20 cellular contexts compared by ENCODE assay signal in the genomic region with DNA sequence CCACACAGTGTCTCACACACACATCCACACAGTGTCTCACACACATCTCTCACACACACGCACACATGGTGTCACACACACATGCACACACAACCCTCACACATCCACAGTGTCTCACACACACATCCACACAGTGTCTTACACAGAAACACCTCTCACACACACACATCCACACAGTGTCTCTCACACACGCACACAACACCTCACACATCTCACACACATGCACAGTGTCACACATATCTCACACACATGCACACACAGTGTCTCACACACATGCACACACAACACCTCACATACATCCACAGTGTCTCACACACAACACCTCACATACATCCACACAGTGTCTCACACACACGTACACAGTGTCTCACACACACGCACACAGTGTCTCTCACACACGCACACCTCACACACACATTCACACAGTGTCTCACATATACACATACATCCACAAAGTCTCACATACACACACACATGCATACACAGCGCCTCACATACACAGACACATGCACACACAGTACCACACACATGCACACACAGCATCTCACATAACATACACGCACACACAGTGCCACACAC.
A peak's percentile ranks its signal among the peaks of the same experiment; 100 is the strongest.
DNase-seq lines count a peak whose midpoint lies in the region; ATAC-seq, FAIRE-seq and TF ChIP-seq lines count a peak whose summit lies in the region.
"Had no signal": no experiment of that assay in that cellular context is flagged by ENCODE, and none has a peak within 500 bp of the region (broad histone marks: within the 10 kb centered on the region; RNA-seq: fewer than 3 reads in every experiment).

No MANE protein-coding gene starts in this region.

- no peak overlapping the region for H2BK5ac ChIP-seq in IMR-90 (ENCODE audit: low read depth, low read length, poor library complexity, severe bottlenecking)
- no peak overlapping the region for H2BK5ac ChIP-seq in mesenchymal stem cell (ENCODE audit: low read depth, low read length, poor library complexity, severe bottlenecking)

- H2BK120ac ChIP-seq in IMR-90 (ENCODE audit: low read depth, low read length) (no peak overlapping the region), mesenchymal stem cell (ENCODE audit: low read depth, low read length) (no peak overlapping the region)

- CTCF ChIA-PET in IMR-90 (lab: Yijun Ruan, JAX): no interaction called here

- no peaks in the 10 kb centered on the region for H3K4me1 ChIP-seq in IMR-90 (ENCODE audit: control insufficient read depth, insufficient read depth, low read length)
- no peaks in the 10 kb centered on the region for H3K4me1 ChIP-seq in mesenchymal stem cell (ENCODE audit: control insufficient read depth, insufficient read depth, low read depth, low read length)

- H3K18ac ChIP-seq in IMR-90 (ENCODE audit: low read depth, low read length) (no peak overlapping the region), mesenchymal stem cell (ENCODE audit: low read depth in 1 of 2, low read length in 2 of 2) (no peak overlapping the region)

- in situ Hi-C loops in IMR-90 (cut with MboI; ENCODE audit: low sequenced_read_pairs): no loop called here

- H2BK20ac ChIP-seq in IMR-90 (ENCODE audit: low read depth, low read length): no peak overlapping the region

- H3K4me2 ChIP-seq in IMR-90 (ENCODE audit: low read depth, low read length) (no peak overlapping the region), mesenchymal stem cell (ENCODE audit: low read length, poor library complexity, severe bottlenecking) (no peak overlapping the region)
- H3K4me2 ChIP-seq: SK-N-SH had no signal

- TF ChIP-seq RAD21 in IMR-90 (IDR thresholded peaks at IDR 0.05; ENCODE audit: low read length): no peak

- H4K91ac ChIP-seq in IMR-90 (ENCODE audit: insufficient read depth, low read depth, low read length): no peak overlapping the region
- H4K91ac ChIP-seq in mesenchymal stem cell (ENCODE audit: low read length): peak overlapping the region; percentile 63

- no peak for TF ChIP-seq CTCF in IMR-90 (conservative IDR thresholded peaks at IDR 0.05; ENCODE audit: low read depth, low read length)

- no peak overlapping the region for H2AK5ac ChIP-seq in IMR-90 (ENCODE audit: low read depth, low read length)
- H2AK5ac ChIP-seq in mesenchymal stem cell (ENCODE audit: low read length, severe bottlenecking): no peak overlapping the region

- H3K36me3 ChIP-seq in IMR-90 (ENCODE audit: control insufficient read depth, insufficient read depth, low read length): no peaks in the 10 kb centered on the region
- H3K36me3 ChIP-seq in mesenchymal stem cell (ENCODE audit: control insufficient read depth in 1 of 2, insufficient read depth in 2 of 2, low read depth in 1 of 2, low read length in 2 of 2): no peaks in the 10 kb centered on the region

- intact Hi-C loops in IMR-90 (cut with micrococcal nuclease): no loop called here

- H3K4ac ChIP-seq in IMR-90 (ENCODE audit: low read depth, low read length) (no peak overlapping the region), mesenchymal stem cell (ENCODE audit: low read depth in 1 of 2, low read length in 2 of 2) (no peak overlapping the region)

- dilution Hi-C loops in IMR-90 (cut with HindIII; ENCODE audit: low sequenced_read_pairs, unreplicated experiment): no loop called here

- H4K8ac ChIP-seq in IMR-90 (ENCODE audit: low read depth in 2 of 2, low read length in 2 of 2) (no peak overlapping the region), mesenchymal stem cell (ENCODE audit: low read length) (no peak overlapping the region)

- peaks cover 2% of the 10 kb centered on the region; the same call in 1 of the 2 replicates for H3K9me3 ChIP-seq in IMR-90 (ENCODE audit: control insufficient read depth, insufficient read depth, low read length)
- no peaks in the 10 kb centered on the region for H3K9me3 ChIP-seq in mesenchymal stem cell (ENCODE audit: control insufficient read depth, low read length)
- H3K9me3 ChIP-seq: SK-N-SH had no signal

- H3K27me3 ChIP-seq in IMR-90 (ENCODE audit: control insufficient read depth, insufficient read depth, low read length) (no peaks in the 10 kb centered on the region; the same call in 1 of the 2 replicates), mesenchymal stem cell (ENCODE audit: control insufficient read depth in 1 of 2, insufficient read depth in 1 of 2, low read length in 2 of 2) (peaks cover 0 to 45% of the 10 kb centered on the region in 2 experiments)

- no peak overlapping the region for H3K9ac ChIP-seq in IMR-90 (ENCODE audit: low read depth, low read length)
- H3K9ac ChIP-seq in mesenchymal stem cell (ENCODE audit: low read length): no peak overlapping the region
- H3K9ac ChIP-seq: SK-N-SH had no signal

- no peak for TF ChIP-seq POLR2A in GM12892 (IDR thresholded peaks at IDR 0.05; ENCODE audit: low read depth, low read length)
- TF ChIP-seq POLR2A in IMR-90 (IDR thresholded peaks at IDR 0.05; ENCODE audit: low read depth, low read length): no peak

- POLR2A ChIA-PET in IMR-90 (lab: Charles Lee; ENCODE audit: unreplicated experiment): no interaction called here

- no peak overlapping the region for H2BK15ac ChIP-seq in IMR-90 (ENCODE audit: low read depth, low read length)
- H2BK15ac ChIP-seq in mesenchymal stem cell (ENCODE audit: low read depth, poor library complexity, severe bottlenecking): no peak overlapping the region

- H4K20me1 ChIP-seq in IMR-90 (ENCODE audit: insufficient read depth, low read length): no peaks in the 10 kb centered on the region

- no peak overlapping the region for H3K4me3 ChIP-seq in IMR-90 (ENCODE audit: insufficient read depth, low read depth, low read length)
- H3K4me3 ChIP-seq in mesenchymal stem cell (ENCODE audit: insufficient read depth in 1 of 2, low read depth in 1 of 2, low read length in 2 of 2): no peak overlapping the region

- H4K5ac ChIP-seq in IMR-90 (ENCODE audit: low read depth, low read length): no peak overlapping the region

- H3K56ac ChIP-seq in IMR-90 (ENCODE audit: extremely low read depth, insufficient read depth, low read length): no peak overlapping the region

- H3K14ac ChIP-seq in IMR-90 (replicated peaks; ENCODE audit: low read depth, low read length): no peak overlapping the region
- H3K14ac ChIP-seq in mesenchymal stem cell (ENCODE audit: low read length in 2 of 2): peak overlapping the region in 1 of 2 experiments; percentile 19

- DNase-seq in GM12892 (ENCODE audit: insufficient read length) (no peak), IMR-90 (no peak), mesenchymal stem cell (no peak), urothelium cell line (ENCODE audit: low spot score) (no peak), SK-N-DZ (ENCODE audit: low spot score) (no peak), GM03348 (ENCODE audit: low spot score) (no peak)
- no peak for DNase-seq in central memory CD4-positive, alpha-beta T cell
- DNase-seq: C1 segment of cervical spinal cord, DND-41, KBM-7, NCI-H1092, NCI-H1436, NCI-H187 treated with DMSO at 0.1 percent for 48 hours, NCI-H2107, NCI-H510A, SHP77 treated with DMSO at 0.1 percent for 48 hours, SK-N-SH had no signal

- H3K23ac ChIP-seq in IMR-90 (ENCODE audit: low read depth, low read length): no peak overlapping the region
- H3K23ac ChIP-seq in mesenchymal stem cell (ENCODE audit: low read length in 2 of 2): no peak overlapping the region

- H3K79me1 ChIP-seq in IMR-90 (ENCODE audit: low read depth in 1 of 2, low read length in 2 of 2) (no peaks in the 10 kb centered on the region), mesenchymal stem cell (replicated peaks; ENCODE audit: low read length, poor library complexity, severe bottlenecking) (no peaks in the 10 kb centered on the region)

- no peak overlapping the region for H2AK9ac ChIP-seq in IMR-90 (replicated peaks; ENCODE audit: low read depth, low read length, poor library complexity)

- no peak for ATAC-seq in IMR-90 (ENCODE audit: low read depth)
- ATAC-seq: CD8-positive, alpha-beta T cell had no signal

- 79% methylated on average over 5 of the region's 7 CpGs; no CpG with 5 or more reads in 1 of the 2 experiments for WGBS in IMR-90 (ENCODE audit: extremely low coverage in 2 of 2, insufficient read length in 1 of 2), 2 experiments
- 90% methylated on average over 7 of the region's 7 CpGs for WGBS in mesenchymal stem cell

- H3K9me1 ChIP-seq in IMR-90 (ENCODE audit: insufficient read depth, low read length): no peaks in the 10 kb centered on the region

- no peak overlapping the region for H2BK12ac ChIP-seq in mesenchymal stem cell (ENCODE audit: low read length in 2 of 2)

- no TSS peak for BruUV-seq in IMR-90 (replicated peaks; lab: Mats Ljungman, UMichigan)

- no peak overlapping the region for H3K27ac ChIP-seq in IMR-90 (ENCODE audit: insufficient read depth, low read length)
- no peak overlapping the region for H3K27ac ChIP-seq in mesenchymal stem cell (ENCODE audit: low read length, poor library complexity, severe bottlenecking)
- H3K27ac ChIP-seq: RWPE1 had no signal

- H2AFZ ChIP-seq in IMR-90 (replicated peaks; ENCODE audit: low read length, poor library complexity) (peak overlapping the region; percentile 32), mesenchymal stem cell (ENCODE audit: low read depth, low read length) (no peak overlapping the region)

- peak; percentile 73 for FAIRE-seq in GM12892 (lab: Jason Lieb, UNC)
- FAIRE-seq in urothelium cell line (lab: Jason Lieb, UNC): peak; percentile 99
- FAIRE-seq: GM19239 had no signal

TF ChIP-seq in IMR-90, 13 proteins besides CTCF, POLR2A, EP300 and RAD21:
- TF ChIP-seq USF2 (IDR thresholded peaks at IDR 0.05; ENCODE audit: low read depth, low read length): no peak
